ENCODE assay signal across 8 cellular contexts in the genomic region with DNA sequence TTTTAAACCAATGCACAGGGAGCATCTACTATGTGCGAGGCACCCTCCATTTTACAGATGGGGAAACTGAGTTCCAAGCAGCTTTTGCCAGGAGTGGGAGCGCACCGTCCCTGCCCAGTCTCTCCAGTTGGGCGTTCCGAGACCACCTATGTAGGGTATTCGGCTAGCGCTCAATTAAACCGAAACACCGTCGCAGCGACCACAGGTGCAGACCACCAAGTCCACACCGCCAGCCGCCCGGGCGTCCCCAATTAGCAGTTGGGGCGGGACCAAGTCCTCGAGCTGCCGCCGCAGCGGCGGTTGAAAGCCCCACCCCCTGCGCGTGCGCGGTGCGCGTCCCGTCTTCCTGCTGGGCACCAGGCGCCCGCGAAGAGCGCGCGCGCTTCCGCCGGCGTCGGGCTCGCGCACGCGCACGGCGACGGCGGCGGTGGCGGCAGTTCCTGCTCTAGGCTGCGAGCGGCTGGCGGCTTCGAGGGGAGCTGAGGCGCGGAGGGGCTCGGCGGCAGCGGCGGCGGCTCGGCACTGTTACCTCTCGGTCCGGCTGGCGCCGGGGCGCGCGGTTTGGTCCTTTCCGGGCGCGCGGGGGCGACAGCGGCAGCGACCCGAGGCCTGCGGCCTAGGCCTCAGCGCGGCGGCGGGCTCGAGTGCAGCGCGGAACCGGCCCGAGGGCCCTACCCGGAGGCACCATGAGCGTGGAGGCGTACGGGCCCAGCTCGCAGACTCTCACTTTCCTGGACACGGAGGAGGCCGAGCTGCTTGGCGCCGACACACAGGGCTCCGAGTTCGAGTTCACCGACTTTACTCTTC. TPM values are rescaled to one million over a fixed set of nuclear protein-coding genes. Genes with fewer than 3 reads are reported as not detected.
DNase-seq lines count a peak whose midpoint lies in the region; ATAC-seq and TF ChIP-seq lines count a peak whose summit lies in the region.

A gene (plus strand): TSS at position 436 of the 807 bp plus-strand sequence. CDS start 251 bp downstream, at position 687.

- TF ChIP-seq CTCF in AG09319 (IDR thresholded peaks at IDR 0.05; ENCODE audit: low read depth, low read length): no peak

- peak; percentile 73 for DNase-seq in AG09319 (ENCODE audit: extremely low read depth, low read depth)
- peak; percentile 85 for DNase-seq in NCI-H446 treated with DMSO at 0.1 percent for 48 hours (lab: John Stamatoyannopoulos, UW)
- DNase-seq in activated CD4-positive, alpha-beta T cell treated with anti-CD3 and anti-CD28 coated beads for 1 hour: peak; percentile 94
- peak; percentile 94 for DNase-seq in cerebellum (ENCODE audit: low spot score)
- peak; percentile 71 for DNase-seq in kidney glomerular epithelial cell (lab: John Stamatoyannopoulos, UW)
- DNase-seq in stimulated activated CD4-positive, alpha-beta T cell treated with anti-CD3 and anti-CD28 coated beads, Interleukin-1b, Interleukin-23, amount 100 ng/mL, for 1 hour (ENCODE audit: low read depth in 2 of 2): peak; percentile 93 to 95

- ATAC-seq in GM19035 (IDR thresholded peaks at IDR 0.05; ENCODE audit: unreplicated experiment) (peak; percentile 78), HG03342 (IDR thresholded peaks at IDR 0.05; ENCODE audit: unreplicated experiment) (peak; percentile 81)

RNA-seq across cellular contexts. Expression of the gene that starts here (rescaled TPM):
- total RNA-seq in cerebellum: 43.4 TPM

Comparison
In these comparisons a context has a peak if more than half of its experiments do, and no peak if none do; other contexts are left out.
1. Peak in every context shown above with its lines: DNase-seq and ATAC-seq.